In genomic region chr14:103995876-103996275, GRCh38 we compare ENCODE assay signal across 27 cellular contexts. TPM values are rescaled to one million over a fixed set of nuclear protein-coding genes. Genes with fewer than 3 reads are reported as not detected.
"Had no signal": no experiment of that assay in that cellular context is flagged by ENCODE, and none has a peak within 500 bp of the region (broad histone marks: within the 10 kb centered on the region; RNA-seq: fewer than 3 reads in every experiment).

No MANE protein-coding gene starts in this region.

- H3K9me3 Mint-ChIP-seq: IgD-negative memory B cell had no signal

- H3K27ac Mint-ChIP-seq: IgD-negative memory B cell had no signal

- H3K4me3 Mint-ChIP-seq: IgD-negative memory B cell had no signal

- DNase-seq: MV-4-11; NCI-H1048; NCI-H1105; NCI-H1417; NCI-H1436 treated with DMSO at 0.1 percent for 48 hours; NCI-H1694; NCI-H187 treated with DMSO at 0.1 percent for 48 hours; NCI-H2029 treated with DMSO at 0.1 percent for 48 hours; NCI-H2171 treated with DMSO at 0.1 percent for 48 hours; NCI-H2227 treated with DMSO at 0.1 percent for 48 hours; NCI-H524; NCI-H748 treated with DMSO at 0.1 percent for 48 hours; NK-92 treated with Interleukin-12 subunit alpha and Interleukin-12 subunit beta, amount 100 ng/mL, for 24 hours; PC-9; Peyer's patch; SHP77 treated with DMSO at 0.1 percent for 48 hours; SJCRH30 had no signal

- H3K27ac ChIP-seq: KMS-11, Peyer's patch, SJCRH30 had no signal

- H3K36me3 Mint-ChIP-seq: IgD-negative memory B cell had no signal

- H3K4me3 ChIP-seq: K562, PC-9, Peyer's patch, SJCRH30 had no signal

- H3K4me1 Mint-ChIP-seq: IgD-negative memory B cell had no signal

RNA-seq across cellular contexts. Expression of gene RD3L, which starts 53.5 kb away (rescaled TPM):
- total RNA-seq: HepG2, HT1080, LHCN-M2, MCF 10A, NCI-H460, OCI-LY7, PC-9, Peyer's patch, RPMI7951, SJCRH30 had no signal
